In genomic region chr11:10650630-10651029, GRCh38 we compare ENCODE assay signal across 11 cellular contexts. TPM values are rescaled to one million over a fixed set of nuclear protein-coding genes. Genes with fewer than 3 reads are reported as not detected.
"Had no signal": no experiment of that assay in that cellular context is flagged by ENCODE, and none has a peak within 500 bp of the region (broad histone marks: within the 10 kb centered on the region; RNA-seq: fewer than 3 reads in every experiment).

No MANE protein-coding gene starts in this region.

- H3K27ac ChIP-seq: testis had no signal

- H3K36me3 Mint-ChIP-seq: naive thymus-derived CD8-positive, alpha-beta T cell had no signal

- DNase-seq: activated CD4-positive, alpha-beta T cell treated with anti-CD3 and anti-CD28 coated beads, Interleukin-2, amount 10 ng/mL, durations not matched to agents 24 days and 14 days; activated CD4-positive, CD25-positive, alpha-beta regulatory T cell; activated naive CD4-positive, alpha-beta T cell treated with Interleukin-2 at 50 U/mL for 16 hours; anterior cingulate cortex; effector memory CD8-positive, alpha-beta T cell; naive thymus-derived CD8-positive, alpha-beta T cell; right cardiac atrium; testis had no signal

- H3K27me3 ChIP-seq: testis had no signal

- H3K4me3 Mint-ChIP-seq: activated CD4-positive, alpha-beta T cell treated with anti-CD3 and anti-CD28 coated beads, Interleukin-2, amount 10 ng/mL, durations not matched to agents 24 days and 14 days; activated T-helper 1 cell treated with anti-CD3 and anti-CD28 coated beads, Interleukin-12 subunit alpha, Interleukin-12 subunit beta, Interleukin-2, Interleukin-4 antibody, amounts not matched to agents 30 ng/mL and 10 ng/mL and 1 ng/mL, durations not matched to agents 14 hours and 24 hours and 36 hours; effector memory CD8-positive, alpha-beta T cell; naive thymus-derived CD8-positive, alpha-beta T cell; stimulated activated naive CD8-positive, alpha-beta T cell treated with anti-CD3 and anti-CD28 coated beads, Interleukin-15, Interleukin-2, amounts not matched to agents 100 ng/mL and 50 ng/mL, for 24 hours had no signal

- ATAC-seq: effector memory CD8-positive, alpha-beta T cell; naive thymus-derived CD8-positive, alpha-beta T cell; right cardiac atrium had no signal

- H3K4me3 ChIP-seq: testis had no signal

- H3K27me3 Mint-ChIP-seq: activated CD4-positive, alpha-beta T cell treated with anti-CD3 and anti-CD28 coated beads, Interleukin-2, amount 10 ng/mL, durations not matched to agents 24 days and 14 days; naive thymus-derived CD8-positive, alpha-beta T cell; stimulated activated naive CD8-positive, alpha-beta T cell treated with anti-CD3 and anti-CD28 coated beads, Interleukin-15, Interleukin-2, amounts not matched to agents 100 ng/mL and 50 ng/mL, for 24 hours had no signal

- H3K9me3 Mint-ChIP-seq: activated CD4-positive, alpha-beta T cell treated with anti-CD3 and anti-CD28 coated beads, Interleukin-2, amount 10 ng/mL, durations not matched to agents 24 days and 14 days; activated T-helper 1 cell treated with anti-CD3 and anti-CD28 coated beads, Interleukin-12 subunit alpha, Interleukin-12 subunit beta, Interleukin-2, Interleukin-4 antibody, amounts not matched to agents 30 ng/mL and 10 ng/mL and 1 ng/mL, durations not matched to agents 14 hours and 24 hours and 36 hours; effector memory CD8-positive, alpha-beta T cell; naive thymus-derived CD8-positive, alpha-beta T cell; stimulated activated naive CD8-positive, alpha-beta T cell treated with anti-CD3 and anti-CD28 coated beads, Interleukin-15, Interleukin-2, amounts not matched to agents 100 ng/mL and 50 ng/mL, for 24 hours had no signal

- H3K9me3 ChIP-seq: testis had no signal

- H3K27ac Mint-ChIP-seq: activated CD4-positive, alpha-beta T cell treated with anti-CD3 and anti-CD28 coated beads, Interleukin-2, amount 10 ng/mL, durations not matched to agents 24 days and 14 days; activated T-helper 1 cell treated with anti-CD3 and anti-CD28 coated beads, Interleukin-12 subunit alpha, Interleukin-12 subunit beta, Interleukin-2, Interleukin-4 antibody, amounts not matched to agents 30 ng/mL and 10 ng/mL and 1 ng/mL, durations not matched to agents 14 hours and 24 hours and 36 hours; effector memory CD8-positive, alpha-beta T cell; naive thymus-derived CD8-positive, alpha-beta T cell; stimulated activated naive CD8-positive, alpha-beta T cell treated with anti-CD3 and anti-CD28 coated beads, Interleukin-15, Interleukin-2, amounts not matched to agents 100 ng/mL and 50 ng/mL, for 24 hours had no signal

RNA-seq across cellular contexts. Expression of gene IRAG1, which starts 42.9 kb away (rescaled TPM):
- total RNA-seq: activated CD4-positive, alpha-beta T cell treated with anti-CD3 and anti-CD28 coated beads, Interleukin-2, amount 10 ng/mL, durations not matched to agents 24 days and 14 days; activated T-helper 1 cell treated with anti-CD3 and anti-CD28 coated beads, Interleukin-12 subunit alpha, Interleukin-12 subunit beta, Interleukin-2, Interleukin-4 antibody, amounts not matched to agents 30 ng/mL and 10 ng/mL and 1 ng/mL, durations not matched to agents 14 hours and 24 hours and 36 hours; naive thymus-derived CD8-positive, alpha-beta T cell; T-helper 2 cell treated with Interferon-gamma antibody and Interleukin-4, amounts not matched to agents 100 ng/mL and 5 ng/mL, for 36 hours had no signal
- polyA plus RNA-seq: naive thymus-derived CD8-positive, alpha-beta T cell had no signal
